17 cellular contexts compared by ENCODE assay signal in genomic region chr20:54116550-54117235, GRCh38. TPM values are rescaled to one million over a fixed set of nuclear protein-coding genes. Genes with fewer than 3 reads are reported as not detected.
DNase-seq lines count a peak whose midpoint lies in the region; ATAC-seq, FAIRE-seq and TF ChIP-seq lines count a peak whose summit lies in the region.
"Had no signal": no experiment of that assay in that cellular context is flagged by ENCODE, and none has a peak within 500 bp of the region (broad histone marks: within the 10 kb centered on the region; RNA-seq: fewer than 3 reads in every experiment).

No MANE protein-coding gene starts in this region.

- no peak for TF ChIP-seq POLR2A in vagina (IDR thresholded peaks at IDR 0.05)

- POLR2A ChIA-PET in RWPE1 (lab: Yijun Ruan, JAX; ENCODE audit: low non-redundant PET) = no interaction called here

- CTCF ChIA-PET in RWPE1 (lab: Yijun Ruan, JAX) = interaction anchor here (2.9 kb wide), 1 partner anchor 13 kb away, joined by 9 read pairs; no protein-coding TSS in a partner anchor

- H3K4me3 ChIP-seq in hepatocyte (no peak overlapping the region), vagina (no peak overlapping the region), mesenchymal stem cell (ENCODE audit: insufficient read depth in 1 of 2, low read depth in 1 of 2, low read length in 2 of 2) (no peak overlapping the region)
- H3K4me3 ChIP-seq: GM23338 had no signal

- no peak overlapping the region for H3K18ac ChIP-seq in mesenchymal stem cell (ENCODE audit: low read depth in 1 of 2, low read length in 2 of 2)

- H3K36me3 ChIP-seq in hepatocyte (replicated peaks; ENCODE audit: insufficient read depth, low read depth) (no peaks in the 10 kb centered on the region), vagina (no peaks in the 10 kb centered on the region), mesenchymal stem cell (ENCODE audit: control insufficient read depth in 1 of 2, insufficient read depth in 2 of 2, low read depth in 1 of 2, low read length in 2 of 2) (no peaks in the 10 kb centered on the region)

- intact Hi-C loops in vagina (cut with DNase I) = no loop called here

- H3K27ac ChIP-seq in RWPE1 (peak overlapping the region; percentile 86), hepatocyte (peak overlapping the region; percentile 76), vagina (peak overlapping the region; percentile 78), mesenchymal stem cell (ENCODE audit: low read length, poor library complexity, severe bottlenecking) (no peak overlapping the region)

- no peak overlapping the region for H3K9ac ChIP-seq in mesenchymal stem cell (ENCODE audit: low read length)

- no peak overlapping the region for H3K23ac ChIP-seq in mesenchymal stem cell (ENCODE audit: low read length in 2 of 2)

- H3K27me3 ChIP-seq in hepatocyte = no peaks in the 10 kb centered on the region
- H3K27me3 ChIP-seq in vagina = no peaks in the 10 kb centered on the region
- H3K27me3 ChIP-seq in mesenchymal stem cell (ENCODE audit: control insufficient read depth in 1 of 2, insufficient read depth in 1 of 2, low read length in 2 of 2) = no peaks in the 10 kb centered on the region

- no peak overlapping the region for H2AFZ ChIP-seq in hepatocyte
- no peak overlapping the region for H2AFZ ChIP-seq in mesenchymal stem cell (ENCODE audit: low read depth, low read length)
- H2AFZ ChIP-seq: GM23338 had no signal

- H3K79me1 ChIP-seq in mesenchymal stem cell (replicated peaks; ENCODE audit: low read length, poor library complexity, severe bottlenecking) = no peaks in the 10 kb centered on the region

- TF ChIP-seq CTCF in RWPE1 (conservative IDR thresholded peaks at IDR 0.05; ENCODE audit: low read depth) (no peak), hepatocyte (IDR thresholded peaks at IDR 0.05; ENCODE audit: poor library complexity) (no peak), vagina (IDR thresholded peaks at IDR 0.05) (no peak), D721Med (IDR thresholded peaks at IDR 0.05; ENCODE audit: insufficient read depth, missing control alignments) (no peak)

- no peak overlapping the region for H4K8ac ChIP-seq in mesenchymal stem cell (ENCODE audit: low read length)

- H2AK5ac ChIP-seq in mesenchymal stem cell (ENCODE audit: low read length, severe bottlenecking) = no peak overlapping the region

- H3K14ac ChIP-seq in mesenchymal stem cell (ENCODE audit: low read length in 2 of 2) = no peak overlapping the region

- H2BK5ac ChIP-seq in mesenchymal stem cell (ENCODE audit: low read depth, low read length, poor library complexity, severe bottlenecking) = no peak overlapping the region

- DNase-seq in HTR-8/SVneo (ENCODE audit: insufficient read length, low spot score) (no peak), RWPE1 (ENCODE audit: low spot score) (no peak), hepatocyte (ENCODE audit: low spot score) (no peak), vagina (ENCODE audit: extremely low spot score in 2 of 2) (no peak), mesenchymal stem cell (no peak), D721Med (ENCODE audit: insufficient read length, low spot score) (no peak)
- DNase-seq: CD8-positive, alpha-beta T cell; COR-L47; DMS53; GF-D8; H7; KG1 had no signal

- no peaks in the 10 kb centered on the region for H4K20me1 ChIP-seq in hepatocyte (ENCODE audit: insufficient read depth, poor library complexity, severe bottlenecking)

- no peak overlapping the region for H2BK15ac ChIP-seq in mesenchymal stem cell (ENCODE audit: low read depth, poor library complexity, severe bottlenecking)

- ATAC-seq in HG03135 (IDR thresholded peaks at IDR 0.05; ENCODE audit: unreplicated experiment) = no peak
- ATAC-seq: CD8-positive, alpha-beta T cell; GM23338 had no signal

- no peak overlapping the region for H3K4me2 ChIP-seq in hepatocyte
- no peak overlapping the region for H3K4me2 ChIP-seq in mesenchymal stem cell (ENCODE audit: low read length, poor library complexity, severe bottlenecking)
- H3K4me2 ChIP-seq: GM23338 had no signal

- H3K9me3 ChIP-seq in hepatocyte (ENCODE audit: low read depth) (no peaks in the 10 kb centered on the region), vagina (no peaks in the 10 kb centered on the region), mesenchymal stem cell (ENCODE audit: control insufficient read depth, low read length) (no peaks in the 10 kb centered on the region)

- H3K79me2 ChIP-seq in hepatocyte = no peaks in the 10 kb centered on the region

- no peak overlapping the region for H2BK120ac ChIP-seq in mesenchymal stem cell (ENCODE audit: low read depth, low read length)

- no peaks in the 10 kb centered on the region for H3K9me2 ChIP-seq in hepatocyte (replicated peaks; ENCODE audit: insufficient read depth)

- H3K4ac ChIP-seq in mesenchymal stem cell (ENCODE audit: low read depth in 1 of 2, low read length in 2 of 2) = no peak overlapping the region

- peaks cover 12% of the 10 kb centered on the region for H3K4me1 ChIP-seq in hepatocyte (ENCODE audit: insufficient read depth)
- H3K4me1 ChIP-seq in vagina = peaks cover 9% of the 10 kb centered on the region
- peaks cover 5% of the 10 kb centered on the region for H3K4me1 ChIP-seq in mesenchymal stem cell (ENCODE audit: control insufficient read depth, insufficient read depth, low read depth, low read length)

- 88% methylated on average over 4 of the region's 4 CpGs for WGBS in hepatocyte (ENCODE audit: low lambda C conversion rate, missing lambda C conversion rate)
- WGBS in mesenchymal stem cell = 86% methylated on average over 3 of the region's 4 CpGs

- no peak overlapping the region for H2BK12ac ChIP-seq in mesenchymal stem cell (ENCODE audit: low read length in 2 of 2)

- FAIRE-seq in HTR-8/SVneo (lab: Jason Lieb, UNC) = peak; percentile 4
- no peak for FAIRE-seq in D721Med (lab: Jason Lieb, UNC)
- FAIRE-seq: GM18507 had no signal

- no peak overlapping the region for H4K91ac ChIP-seq in mesenchymal stem cell (ENCODE audit: low read length)

RNA-seq across cellular contexts. Expression of gene BCAS1, which starts 46.3 kb away (rescaled TPM):
- total RNA-seq in hepatocyte = 7.4 and 9.8 TPM in 2 replicates
- polyA plus RNA-seq in hepatocyte = 4.9 and 5.1 TPM in 2 replicates
- 2.7 TPM for total RNA-seq in vagina
- polyA plus RNA-seq in mesenchymal stem cell (2013, experiment 1 of 2) = not detected
- polyA plus RNA-seq in mesenchymal stem cell (2013, experiment 2 of 2) = not detected
- total RNA-seq: CD8-positive, alpha-beta T cell had no signal
- polyA plus RNA-seq: BJ had no signal

RNA-seq across cellular contexts. Expression of gene CYP24A1, which starts 57.1 kb away (rescaled TPM):
- 1.5 and 1.9 TPM in 2 replicates for total RNA-seq in hepatocyte
- polyA plus RNA-seq in hepatocyte = not detected in 2 replicates
- total RNA-seq in vagina = 5.9 TPM
- polyA plus RNA-seq in mesenchymal stem cell (2013, experiment 1 of 2) = not detected
- polyA plus RNA-seq in mesenchymal stem cell (2013, experiment 2 of 2) = not detected
- total RNA-seq: CD8-positive, alpha-beta T cell; GM23338 had no signal
- polyA plus RNA-seq: CD14-positive monocyte had no signal
